Comparison of ENCODE assay signal across 1 cellular context in genomic region chr1:94383966-94384408, GRCh38.
TF ChIP-seq lines count a peak whose summit lies in the region.

No MANE protein-coding gene starts in this region.

TF ChIP-seq in A549, 52 proteins besides CTCF, POLR2A, EP300 and RAD21 (continued from another document):
- TF ChIP-seq, protein P1, sequence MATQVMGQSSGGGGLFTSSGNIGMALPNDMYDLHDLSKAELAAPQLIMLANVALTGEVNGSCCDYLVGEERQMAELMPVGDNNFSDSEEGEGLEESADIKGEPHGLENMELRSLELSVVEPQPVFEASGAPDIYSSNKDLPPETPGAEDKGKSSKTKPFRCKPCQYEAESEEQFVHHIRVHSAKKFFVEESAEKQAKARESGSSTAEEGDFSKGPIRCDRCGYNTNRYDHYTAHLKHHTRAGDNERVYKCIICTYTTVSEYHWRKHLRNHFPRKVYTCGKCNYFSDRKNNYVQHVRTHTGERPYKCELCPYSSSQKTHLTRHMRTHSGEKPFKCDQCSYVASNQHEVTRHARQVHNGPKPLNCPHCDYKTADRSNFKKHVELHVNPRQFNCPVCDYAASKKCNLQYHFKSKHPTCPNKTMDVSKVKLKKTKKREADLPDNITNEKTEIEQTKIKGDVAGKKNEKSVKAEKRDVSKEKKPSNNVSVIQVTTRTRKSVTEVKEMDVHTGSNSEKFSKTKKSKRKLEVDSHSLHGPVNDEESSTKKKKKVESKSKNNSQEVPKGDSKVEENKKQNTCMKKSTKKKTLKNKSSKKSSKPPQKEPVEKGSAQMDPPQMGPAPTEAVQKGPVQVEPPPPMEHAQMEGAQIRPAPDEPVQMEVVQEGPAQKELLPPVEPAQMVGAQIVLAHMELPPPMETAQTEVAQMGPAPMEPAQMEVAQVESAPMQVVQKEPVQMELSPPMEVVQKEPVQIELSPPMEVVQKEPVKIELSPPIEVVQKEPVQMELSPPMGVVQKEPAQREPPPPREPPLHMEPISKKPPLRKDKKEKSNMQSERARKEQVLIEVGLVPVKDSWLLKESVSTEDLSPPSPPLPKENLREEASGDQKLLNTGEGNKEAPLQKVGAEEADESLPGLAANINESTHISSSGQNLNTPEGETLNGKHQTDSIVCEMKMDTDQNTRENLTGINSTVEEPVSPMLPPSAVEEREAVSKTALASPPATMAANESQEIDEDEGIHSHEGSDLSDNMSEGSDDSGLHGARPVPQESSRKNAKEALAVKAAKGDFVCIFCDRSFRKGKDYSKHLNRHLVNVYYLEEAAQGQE (IDR thresholded peaks at IDR 0.05) = no peak
- TF ChIP-seq E2F6 (IDR thresholded peaks at IDR 0.05; ENCODE audit: borderline replicate concordance, low read depth) (no peak), ESRRA (IDR thresholded peaks at IDR 0.05; ENCODE audit: borderline replicate concordance, low read length) (no peak), RFX5 (IDR thresholded peaks at IDR 0.05) (no peak), HOXB5 (CRISPR knock-in tag; IDR thresholded peaks at IDR 0.05) (no peak), SMC3 (IDR thresholded peaks at IDR 0.05) (0 out of 3 replicates have a peak, but pooled peaks have one; percentile 21), MYC (IDR thresholded peaks at IDR 0.05; ENCODE audit: borderline replicate concordance, low read length) (no peak), TFCP2L1 (CRISPR knock-in tag; IDR thresholded peaks at IDR 0.05) (no peak), RNF2 (IDR thresholded peaks at IDR 0.05; ENCODE audit: borderline replicate concordance, low read depth) (no peak), ZSCAN20 (CRISPR knock-in tag; IDR thresholded peaks at IDR 0.05) (no peak), NPAS2 (CRISPR knock-in tag; IDR thresholded peaks at IDR 0.05; ENCODE audit: borderline replicate concordance) (no peak), ZFP36 (IDR thresholded peaks at IDR 0.05; ENCODE audit: borderline replicate concordance, partially characterized antibody) (no peak), CHD4 (IDR thresholded peaks at IDR 0.05; ENCODE audit: borderline replicate concordance) (no peak), HDAC2 (IDR thresholded peaks at IDR 0.05) (no peak), ZC3H11A (IDR thresholded peaks at IDR 0.05) (no peak)
- TF ChIP-seq, protein P2, sequence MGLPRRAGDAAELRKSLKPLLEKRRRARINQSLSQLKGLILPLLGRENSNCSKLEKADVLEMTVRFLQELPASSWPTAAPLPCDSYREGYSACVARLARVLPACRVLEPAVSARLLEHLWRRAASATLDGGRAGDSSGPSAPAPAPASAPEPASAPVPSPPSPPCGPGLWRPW (IDR thresholded peaks at IDR 0.05) = no peak
- TF ChIP-seq, protein P3, sequence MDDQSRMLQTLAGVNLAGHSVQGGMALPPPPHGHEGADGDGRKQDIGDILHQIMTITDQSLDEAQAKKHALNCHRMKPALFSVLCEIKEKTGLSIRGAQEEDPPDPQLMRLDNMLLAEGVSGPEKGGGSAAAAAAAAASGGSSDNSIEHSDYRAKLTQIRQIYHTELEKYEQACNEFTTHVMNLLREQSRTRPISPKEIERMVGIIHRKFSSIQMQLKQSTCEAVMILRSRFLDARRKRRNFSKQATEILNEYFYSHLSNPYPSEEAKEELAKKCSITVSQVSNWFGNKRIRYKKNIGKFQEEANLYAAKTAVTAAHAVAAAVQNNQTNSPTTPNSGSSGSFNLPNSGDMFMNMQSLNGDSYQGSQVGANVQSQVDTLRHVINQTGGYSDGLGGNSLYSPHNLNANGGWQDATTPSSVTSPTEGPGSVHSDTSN (IDR thresholded peaks at IDR 0.05) = no peak
- TF ChIP-seq, protein P4, sequence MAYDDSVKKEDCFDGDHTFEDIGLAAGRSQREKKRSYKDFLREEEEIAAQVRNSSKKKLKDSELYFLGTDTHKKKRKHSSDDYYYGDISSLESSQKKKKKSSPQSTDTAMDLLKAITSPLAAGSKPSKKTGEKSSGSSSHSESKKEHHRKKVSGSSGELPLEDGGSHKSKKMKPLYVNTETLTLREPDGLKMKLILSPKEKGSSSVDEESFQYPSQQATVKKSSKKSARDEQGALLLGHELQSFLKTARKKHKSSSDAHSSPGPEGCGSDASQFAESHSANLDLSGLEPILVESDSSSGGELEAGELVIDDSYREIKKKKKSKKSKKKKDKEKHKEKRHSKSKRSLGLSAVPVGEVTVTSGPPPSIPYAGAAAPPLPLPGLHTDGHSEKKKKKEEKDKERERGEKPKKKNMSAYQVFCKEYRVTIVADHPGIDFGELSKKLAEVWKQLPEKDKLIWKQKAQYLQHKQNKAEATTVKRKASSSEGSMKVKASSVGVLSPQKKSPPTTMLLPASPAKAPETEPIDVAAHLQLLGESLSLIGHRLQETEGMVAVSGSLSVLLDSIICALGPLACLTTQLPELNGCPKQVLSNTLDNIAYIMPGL (CRISPR knock-in tag; IDR thresholded peaks at IDR 0.05; ENCODE audit: borderline replicate concordance) = no peak
TF ChIP-seq in A549: peak in this region for 8.
